Comparison of ENCODE assay signal across 2 cellular contexts in genomic region chr20:45826381-45827019, GRCh38.
TF ChIP-seq lines count a peak whose summit lies in the region.

No MANE protein-coding gene starts in this region.

TF ChIP-seq in HCT116, 20 proteins besides CTCF, POLR2A, EP300 and RAD21:
- no peak for TF ChIP-seq POLR2AphosphoS5 (IDR thresholded peaks at IDR 0.05; ENCODE audit: low read depth, low read length)
- no peak for TF ChIP-seq EZH2 (IDR thresholded peaks at IDR 0.05)
- TF ChIP-seq EZH2phosphoT487 (IDR thresholded peaks at IDR 0.05; ENCODE audit: borderline replicate concordance) = no peak
- no peak for TF ChIP-seq YY1 (IDR thresholded peaks at IDR 0.05; ENCODE audit: extremely low read depth, insufficient replicate concordance, low read depth, low read length)
- no peak for TF ChIP-seq ZNF274 (IDR thresholded peaks at IDR 0.05; ENCODE audit: low read depth, low read length)
- TF ChIP-seq REST (IDR thresholded peaks at IDR 0.05; ENCODE audit: low read depth) = no peak
- TF ChIP-seq CBX3 (IDR thresholded peaks at IDR 0.05; ENCODE audit: low read depth) = no peak
- no peak for TF ChIP-seq SIN3A (IDR thresholded peaks at IDR 0.05; ENCODE audit: low read depth)
- no peak for TF ChIP-seq JUND (IDR thresholded peaks at IDR 0.05)
- TF ChIP-seq MAX (IDR thresholded peaks at IDR 0.05) = no peak

TF ChIP-seq in WTC11, 78 proteins besides CTCF, POLR2A, EP300 and RAD21:
- TF ChIP-seq ZNF219 (CRISPR knock-in tag; IDR thresholded peaks at IDR 0.05; ENCODE audit: borderline replicate concordance) = no peak
- TF ChIP-seq EMX1 (CRISPR knock-in tag; IDR thresholded peaks at IDR 0.05) = no peak
- TF ChIP-seq KAT7 (CRISPR knock-in tag; IDR thresholded peaks at IDR 0.05; ENCODE audit: borderline replicate concordance) = no peak
- no peak for TF ChIP-seq E2F5 (CRISPR knock-in tag; IDR thresholded peaks at IDR 0.05)
- TF ChIP-seq ZNF138 (CRISPR knock-in tag; conservative IDR thresholded peaks at IDR 0.05) = no peak
- no peak for TF ChIP-seq RORB (CRISPR knock-in tag; IDR thresholded peaks at IDR 0.05)
- no peak for TF ChIP-seq ZNF396 (CRISPR knock-in tag; IDR thresholded peaks at IDR 0.05; ENCODE audit: borderline replicate concordance)
- no peak for TF ChIP-seq FOXJ3 (CRISPR knock-in tag; IDR thresholded peaks at IDR 0.05; ENCODE audit: borderline replicate concordance)
- TF ChIP-seq ZNF425 (CRISPR knock-in tag; conservative IDR thresholded peaks at IDR 0.05) = no peak
- no peak for TF ChIP-seq ZNF423 (CRISPR knock-in tag; IDR thresholded peaks at IDR 0.05)
- TF ChIP-seq GABPB1 (CRISPR knock-in tag; IDR thresholded peaks at IDR 0.05) = no peak
- TF ChIP-seq SMAD4 (CRISPR knock-in tag; IDR thresholded peaks at IDR 0.05) = no peak
- no peak for TF ChIP-seq GRHL2 (CRISPR knock-in tag; IDR thresholded peaks at IDR 0.05; ENCODE audit: insufficient replicate concordance, severe bottlenecking)
- no peak for TF ChIP-seq ESRRA (CRISPR knock-in tag; IDR thresholded peaks at IDR 0.05; ENCODE audit: borderline replicate concordance)
- TF ChIP-seq MYBL2 (CRISPR knock-in tag; IDR thresholded peaks at IDR 0.05) = no peak
- no peak for TF ChIP-seq ZSCAN18 (CRISPR knock-in tag; IDR thresholded peaks at IDR 0.05)
- TF ChIP-seq ERG (CRISPR knock-in tag; IDR thresholded peaks at IDR 0.05) = no peak
- no peak for TF ChIP-seq RELA (CRISPR knock-in tag; IDR thresholded peaks at IDR 0.05; ENCODE audit: borderline replicate concordance)
- no peak for TF ChIP-seq ZNF232 (CRISPR knock-in tag; IDR thresholded peaks at IDR 0.05)
- TF ChIP-seq SOX15 (CRISPR knock-in tag; IDR thresholded peaks at IDR 0.05) = no peak
